Comparison of ENCODE assay signal across 8 cellular contexts in genomic region chr2:69386789-69387734, GRCh38. TPM values are rescaled to one million over a fixed set of nuclear protein-coding genes. Genes with fewer than 3 reads are reported as not detected.
DNase-seq lines count a peak whose midpoint lies in the region; ATAC-seq and TF ChIP-seq lines count a peak whose summit lies in the region.

TSS of gene GFPT1 (minus strand) at chr2:69387227. CDS start at chr2:69387071, 156 bp downstream.

- peak; percentile 88 for ATAC-seq in HG03439 (IDR thresholded peaks at IDR 0.05; ENCODE audit: unreplicated experiment)
- peak; percentile 96 for ATAC-seq in activated CD4-positive, alpha-beta T cell treated with anti-CD3 and anti-CD28 coated beads for 36 hours

- POLR2A ChIA-PET in activated CD4-positive, alpha-beta T cell treated with anti-CD3 and anti-CD28 coated beads for 36 hours (lab: Charles Lee), result interaction anchor here (0.6 kb wide), 1 partner anchor 50 kb away, joined by 3 read pairs; the partner anchor contains the start of gene NFU1

- no peaks in the 10 kb centered on the region for H3K27me3 Mint-ChIP-seq in activated CD4-positive, alpha-beta T cell treated with anti-CD3 and anti-CD28 coated beads for 36 hours
- H3K27me3 Mint-ChIP-seq in chondrocyte (ENCODE audit: low read depth), result no peaks in the 10 kb centered on the region

- CTCF ChIA-PET in activated CD4-positive, alpha-beta T cell treated with anti-CD3 and anti-CD28 coated beads for 36 hours (lab: Charles Lee), result interaction anchor here (1.0 to 2.1 kb wide), 2 partner anchors 11 to 44 kb away, joined by 4 to 19 read pairs; no protein-coding TSS in a partner anchor

- DNase-seq in AML-193 (lab: John Stamatoyannopoulos, UW), result peak; percentile 72 to 84
- DNase-seq in GM19238 (ENCODE audit: insufficient read length, low spot score), result peak; percentile 87
- peak; percentile 91 for DNase-seq in NCI-H510A treated with DMSO at 0.1 percent for 48 hours (lab: John Stamatoyannopoulos, UW)
- DNase-seq in activated CD4-positive, alpha-beta T cell treated with anti-CD3 and anti-CD28 coated beads for 36 hours, result peak; percentile 96
- DNase-seq in chondrocyte (ENCODE audit: low spot score), result peak; percentile 97
- DNase-seq in kidney tubule cell (ENCODE audit: low spot score), result peak; percentile 97
- peak; percentile 73 to 90 for DNase-seq in stimulated activated CD4-positive, alpha-beta T cell treated with anti-CD3 and anti-CD28 coated beads, Interleukin-1b, Interleukin-23, amount 100 ng/mL, for 1 hour (ENCODE audit: low read depth in 2 of 2)

- peaks cover 45% of the 10 kb centered on the region for H3K4me1 Mint-ChIP-seq in activated CD4-positive, alpha-beta T cell treated with anti-CD3 and anti-CD28 coated beads for 36 hours
- peaks cover 47% of the 10 kb centered on the region for H3K4me1 Mint-ChIP-seq in chondrocyte (ENCODE audit: low read depth)

- H3K4me3 Mint-ChIP-seq in activated CD4-positive, alpha-beta T cell treated with anti-CD3 and anti-CD28 coated beads for 36 hours, result peak within 1 kb of the TSS; percentile 81
- H3K4me3 Mint-ChIP-seq in chondrocyte (ENCODE audit: unreplicated experiment), result peak within 1 kb of the TSS; percentile 84

- peaks cover 11% of the 10 kb centered on the region for H3K36me3 Mint-ChIP-seq in activated CD4-positive, alpha-beta T cell treated with anti-CD3 and anti-CD28 coated beads for 36 hours (ENCODE audit: low read depth)
- H3K36me3 Mint-ChIP-seq in chondrocyte (ENCODE audit: low read depth), result peaks cover 6% of the 10 kb centered on the region

- intact Hi-C loops in activated CD4-positive, alpha-beta T cell treated with anti-CD3 and anti-CD28 coated beads for 36 hours (cut with DNase I, micrococcal nuclease), result loop anchor here (1.0 to 10.0 kb wide), 10 partner anchors 50 to 1135 kb away; partner anchors contain the start of genes NFU1 (in 2 of the 2), AAK1 (in 1 of the 2), APLF (in 1 of the 2) and FBXO48 (in 1 of the 2)

- TF ChIP-seq CTCF in chondrocyte (IDR thresholded peaks at IDR 0.05), result no peak

- peak within 1 kb of the TSS; percentile 92 for H3K27ac Mint-ChIP-seq in activated CD4-positive, alpha-beta T cell treated with anti-CD3 and anti-CD28 coated beads for 36 hours
- peak within 1 kb of the TSS; percentile 98 for H3K27ac Mint-ChIP-seq in chondrocyte (ENCODE audit: unreplicated experiment)

- H3K9me3 Mint-ChIP-seq in activated CD4-positive, alpha-beta T cell treated with anti-CD3 and anti-CD28 coated beads for 36 hours (ENCODE audit: low read depth), result no peaks in the 10 kb centered on the region
- H3K9me3 Mint-ChIP-seq in chondrocyte (ENCODE audit: low read depth), result no peaks in the 10 kb centered on the region

RNA-seq across cellular contexts. Expression of gene GFPT1, which starts in this region (rescaled TPM):
- 10 to 100 TPM; 31.0 to 36.1 TPM for total RNA-seq in activated CD4-positive, alpha-beta T cell treated with anti-CD3 and anti-CD28 coated beads for 36 hours
- 102 to 144 TPM (median 142 TPM) in 3 replicates for total RNA-seq in chondrocyte

Comparison
In these comparisons a context has a peak if more than half of its experiments do, and no peak if none do; other contexts are left out.
1. Peak in every context shown above with its lines: DNase-seq and ATAC-seq.